Comparison of ENCODE assay signal across 9 cellular contexts in the genomic region with DNA sequence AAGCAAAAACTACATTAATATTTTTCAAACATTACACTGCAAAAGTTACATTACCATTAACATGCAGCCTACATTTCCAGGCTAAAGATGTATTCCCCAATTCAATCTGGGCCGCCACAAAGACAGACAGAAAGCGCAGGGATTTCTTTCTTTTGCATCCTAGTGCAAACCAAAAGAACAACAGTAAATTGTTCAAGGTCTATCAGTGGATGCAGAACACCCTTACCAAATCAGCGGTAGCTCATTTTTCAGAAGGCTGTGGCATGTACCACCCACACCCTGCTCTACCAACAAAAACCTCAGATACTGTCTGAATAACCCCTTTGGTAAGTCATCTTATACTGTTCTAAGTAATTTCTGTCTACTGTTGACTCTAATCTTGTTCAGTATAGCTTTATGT. TPM values are rescaled to one million over a fixed set of nuclear protein-coding genes. Genes with fewer than 3 reads are reported as not detected.
DNase-seq lines count a peak whose midpoint lies in the region; ATAC-seq and TF ChIP-seq lines count a peak whose summit lies in the region.
"Had no signal": no experiment of that assay in that cellular context is flagged by ENCODE, and none has a peak within 500 bp of the region (broad histone marks: within the 10 kb centered on the region; RNA-seq: fewer than 3 reads in every experiment).

No MANE protein-coding gene starts in this region.

- H3K4me3 Mint-ChIP-seq in activated CD8-positive, alpha-beta memory T cell treated with anti-CD3 and anti-CD28 coated beads, Interleukin-2, amount 10 ng/mL, durations not matched to agents 7 days and 5 days = peak overlapping the region; percentile 92

- ATAC-seq in activated CD8-positive, alpha-beta memory T cell treated with anti-CD3 and anti-CD28 coated beads, Interleukin-2, amount 10 ng/mL, durations not matched to agents 7 days and 5 days = no peak
- ATAC-seq in PC-3 = no peak
- no peak for ATAC-seq in HG03139 (IDR thresholded peaks at IDR 0.05; ENCODE audit: unreplicated experiment)

- intact Hi-C loops in PC-3 (cut with micrococcal nuclease) (no loop called here), dorsolateral prefrontal cortex (cut with DNase I) (no loop called here)

- H3K4me1 Mint-ChIP-seq in activated CD8-positive, alpha-beta memory T cell treated with anti-CD3 and anti-CD28 coated beads, Interleukin-2, amount 10 ng/mL, durations not matched to agents 7 days and 5 days = peaks cover 74% of the 10 kb centered on the region

- H4K20me1 ChIP-seq in PC-3 (ENCODE audit: low read length) = peaks cover 68% of the 10 kb centered on the region

- H3K4me2 ChIP-seq in PC-3 (ENCODE audit: low read length) = peak overlapping the region; percentile 93

- H3K4me1 ChIP-seq in PC-3 (ENCODE audit: insufficient read depth, low read length) = peaks cover 59% of the 10 kb centered on the region
- H3K4me1 ChIP-seq in neutrophil (ENCODE audit: control insufficient read depth in 1 of 2, insufficient read depth in 1 of 2, low read depth in 1 of 2, low read length in 1 of 2) = peaks cover 89 to 91% of the 10 kb centered on the region in 2 experiments

- H3K9ac ChIP-seq in PC-3 (ENCODE audit: low read length) = no peak overlapping the region

- H3K27me3 ChIP-seq in PC-3 (ENCODE audit: low read length) = no peaks in the 10 kb centered on the region
- no peaks in the 10 kb centered on the region for H3K27me3 ChIP-seq in dorsolateral prefrontal cortex
- H3K27me3 ChIP-seq in neutrophil = no peaks in the 10 kb centered on the region

- peak overlapping the region; percentile 69 for H3K27ac Mint-ChIP-seq in activated CD8-positive, alpha-beta memory T cell treated with anti-CD3 and anti-CD28 coated beads, Interleukin-2, amount 10 ng/mL, durations not matched to agents 7 days and 5 days

- H3F3A ChIP-seq in PC-3 (ENCODE audit: low read length, unreplicated experiment) = peaks cover 31% of the 10 kb centered on the region

- H3K4me3 ChIP-seq in PC-3 (ENCODE audit: low read length) (peak overlapping the region; percentile 95), dorsolateral prefrontal cortex (peak overlapping the region in 32 of 59 donors; percentile 3 to 100 (median 94)), neutrophil (ENCODE audit: low read depth in 1 of 2, low read length in 1 of 2) (no peak overlapping the region)

- BruUV-seq in PC-3 (replicated peaks; lab: Mats Ljungman, UMichigan) = no TSS peak

- H3K27ac ChIP-seq in PC-3 (ENCODE audit: low read length) = no peak overlapping the region
- H3K27ac ChIP-seq in dorsolateral prefrontal cortex = peak overlapping the region in 20 of 59 donors; percentile 6 to 100 (median 36)
- H3K27ac ChIP-seq in neutrophil = peak overlapping the region; percentile 77

- no peaks in the 10 kb centered on the region for H3K27me3 Mint-ChIP-seq in activated CD8-positive, alpha-beta memory T cell treated with anti-CD3 and anti-CD28 coated beads, Interleukin-2, amount 10 ng/mL, durations not matched to agents 7 days and 5 days

- CTCF ChIA-PET in activated CD8-positive, alpha-beta memory T cell treated with anti-CD3 and anti-CD28 coated beads, Interleukin-2, amount 10 ng/mL, durations not matched to agents 7 days and 5 days (lab: Charles Lee) = interaction anchor here (1.5 to 8.1 kb wide), 2 partner anchors 33 to 58 kb away, joined by 3 to 52 read pairs; no protein-coding TSS in a partner anchor
- CTCF ChIA-PET in PC-3 (lab: Charles Lee) = no interaction called here

- H2AFZ ChIP-seq in PC-3 (ENCODE audit: low read length) = no peak overlapping the region

- TF ChIP-seq CTCF in PC-3 (conservative IDR thresholded peaks at IDR 0.05; ENCODE audit: low read depth, low read length) (no peak), dorsolateral prefrontal cortex (IDR thresholded peaks at IDR 0.05 in 54 of 56, conservative IDR thresholded peaks at IDR 0.05 in 2 of 56; ENCODE audit: low read depth in 1 of 56, partially characterized antibody in 56 of 56) (no peak), neutrophil (IDR thresholded peaks at IDR 0.05) (no peak)

- H3K9me3 Mint-ChIP-seq in activated CD8-positive, alpha-beta memory T cell treated with anti-CD3 and anti-CD28 coated beads, Interleukin-2, amount 10 ng/mL, durations not matched to agents 7 days and 5 days (ENCODE audit: low read depth) = no peaks in the 10 kb centered on the region

- peaks cover 73% of the 10 kb centered on the region for H3K36me3 Mint-ChIP-seq in activated CD8-positive, alpha-beta memory T cell treated with anti-CD3 and anti-CD28 coated beads, Interleukin-2, amount 10 ng/mL, durations not matched to agents 7 days and 5 days

- peaks cover 60% of the 10 kb centered on the region for H3K79me2 ChIP-seq in PC-3 (ENCODE audit: low read length)

- no peak for DNase-seq in activated CD8-positive, alpha-beta memory T cell treated with anti-CD3 and anti-CD28 coated beads, Interleukin-2, amount 10 ng/mL, durations not matched to agents 7 days and 5 days
- DNase-seq in activated CD8-positive, alpha-beta memory T cell treated with anti-CD3 and anti-CD28 coated beads, Interleukin-2, amount 50 U/mL, for 48 hours = no peak
- no peak for DNase-seq in PC-3
- no peak for DNase-seq in dorsolateral prefrontal cortex
- no peak for DNase-seq in stimulated activated naive CD4-positive, alpha-beta T cell treated with Interleukin-2 at 50 U/mL for 16 hours (lab: John Stamatoyannopoulos, UW)
- DNase-seq in epidermal melanocyte (ENCODE audit: insufficient read length, low spot score) = no peak
- DNase-seq: NCI-H2171 treated with DMSO at 0.1 percent for 48 hours had no signal

- no peaks in the 10 kb centered on the region for H3K9me3 ChIP-seq in PC-3 (ENCODE audit: low read length)
- H3K9me3 ChIP-seq in neutrophil = no peaks in the 10 kb centered on the region

- POLR2A ChIA-PET in PC-3 (lab: Charles Lee; ENCODE audit: unreplicated experiment) = no interaction called here

- H3K36me3 ChIP-seq in PC-3 (ENCODE audit: low read depth, low read length) = peaks cover 46% of the 10 kb centered on the region
- peaks cover 57% of the 10 kb centered on the region for H3K36me3 ChIP-seq in neutrophil

- no peaks in the 10 kb centered on the region for H3K9me2 ChIP-seq in PC-3 (replicated peaks; ENCODE audit: low read length)

RNA-seq across cellular contexts. Expression of a gene that starts 3.6 kb away (rescaled TPM):
- total RNA-seq in activated CD8-positive, alpha-beta memory T cell treated with anti-CD3 and anti-CD28 coated beads, Interleukin-2, amount 10 ng/mL, durations not matched to agents 7 days and 5 days = 1,000 to 10,000 TPM; 3,114 to 3,198 TPM
- total RNA-seq in PC-3 (2014; rRNA removed) = 948 and 982 TPM in 2 replicates
- total RNA-seq in dorsolateral prefrontal cortex = 1,000 to 10,000 TPM in 26 of 120 experiments, 100 to 1,000 TPM in 94; 620 to 1,435 (median 896) TPM

Comparison
In these comparisons a context has a peak if more than half of its experiments do, and no peak if none do; other contexts are left out.
1. H3K4me3 ChIP-seq: peak in PC-3 (single experiment) and dorsolateral prefrontal cortex (32 of 59); none in neutrophil (0 of 2).